Comparison of ENCODE assay signal across 9 cellular contexts in the genomic region with DNA sequence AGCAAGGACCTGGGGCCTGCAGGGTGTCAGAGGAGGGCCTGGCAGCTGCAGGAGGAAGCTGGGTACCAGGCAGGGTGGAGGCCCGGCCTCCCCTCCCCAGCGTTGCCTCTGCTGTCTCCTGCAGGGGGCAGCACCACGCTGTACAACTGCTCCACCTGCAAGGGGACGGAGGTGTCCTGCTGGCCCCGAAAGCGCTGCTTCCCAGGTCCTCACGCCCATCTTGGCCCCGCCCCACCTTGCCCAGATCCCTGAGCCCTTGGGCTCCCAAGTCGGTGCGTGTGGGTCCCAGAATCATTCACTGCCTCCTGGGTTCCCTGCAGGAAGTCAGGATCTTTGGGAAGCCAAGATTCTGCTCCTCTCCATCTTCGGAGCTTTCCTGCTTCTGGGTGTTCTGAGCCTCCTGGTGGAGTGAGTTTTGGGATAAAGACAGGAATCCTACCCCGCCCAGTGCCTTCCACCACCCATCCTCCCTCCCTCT. TPM values are rescaled to one million over a fixed set of nuclear protein-coding genes. Genes with fewer than 3 reads are reported as not detected.
DNase-seq lines count a peak whose midpoint lies in the region; ATAC-seq and TF ChIP-seq lines count a peak whose summit lies in the region.
"Had no signal": no experiment of that assay in that cellular context is flagged by ENCODE, and none has a peak within 500 bp of the region (broad histone marks: within the 10 kb centered on the region; RNA-seq: fewer than 3 reads in every experiment).

No MANE protein-coding gene starts in this region.

- peaks cover 17% of the 10 kb centered on the region for H3K4me1 ChIP-seq in CD8-positive, alpha-beta memory T cell (ENCODE audit: insufficient read depth, low read length)
- H3K4me1 ChIP-seq in PC-3 (ENCODE audit: insufficient read depth, low read length) (peaks cover 24% of the 10 kb centered on the region; the same call in 1 of the 2 replicates), fibroblast of lung (ENCODE audit: control insufficient read depth, extremely low read depth, insufficient read depth, low read length) (peaks cover 15% of the 10 kb centered on the region)

- ATAC-seq in HG02885 (IDR thresholded peaks at IDR 0.05; ENCODE audit: poor library complexity, unreplicated experiment) (peak; percentile 38), PC-3 (peak; percentile 35), HG02981 (IDR thresholded peaks at IDR 0.05; ENCODE audit: unreplicated experiment) (no peak)
- ATAC-seq in naive thymus-derived CD8-positive, alpha-beta T cell: peak; percentile 57 to 76
- ATAC-seq in stimulated activated effector memory CD8-positive, alpha-beta T cell treated with anti-CD3 and anti-CD28 coated beads, Interleukin-12 subunit alpha, Interleukin-12 subunit beta, amount 100 ng/mL, for 72 hours: peak; percentile 67

- H3K36me3 Mint-ChIP-seq in CD8-positive, alpha-beta memory T cell: peaks cover 0 to 5% (median 0%) of the 10 kb centered on the region in 3 donors
- peaks cover 0 to 7% (median 0%) of the 10 kb centered on the region in 3 donors for H3K36me3 Mint-ChIP-seq in naive thymus-derived CD8-positive, alpha-beta T cell
- peaks cover 42% of the 10 kb centered on the region for H3K36me3 Mint-ChIP-seq in stimulated activated effector memory CD8-positive, alpha-beta T cell treated with anti-CD3 and anti-CD28 coated beads, Interleukin-12 subunit alpha, Interleukin-12 subunit beta, amount 100 ng/mL, for 72 hours

- H3K4me2 ChIP-seq in PC-3 (ENCODE audit: low read length) (peak overlapping the region; percentile 47; the same call in 1 of the 2 replicates), fibroblast of lung (ENCODE audit: extremely low read depth, insufficient read depth, low read length) (no peak overlapping the region)

- DNase-seq in CD8-positive, alpha-beta memory T cell: peak; percentile 75 to 87 (median 77)
- DNase-seq in PC-3: peak; percentile 83
- DNase-seq in activated T-cell treated with anti-CD3 and anti-CD28 coated beads, Interleukin-2, amount 50 U/mL, for 1 hour: peak; percentile 86
- peak; percentile 52 to 63 for DNase-seq in fibroblast of lung (ENCODE audit: low read depth in 2 of 2)
- DNase-seq in naive thymus-derived CD8-positive, alpha-beta T cell: peak; percentile 68 to 90 (median 82)
- DNase-seq in stimulated activated effector memory CD8-positive, alpha-beta T cell treated with anti-CD3 and anti-CD28 coated beads, Interleukin-12 subunit alpha, Interleukin-12 subunit beta, amount 100 ng/mL, for 72 hours (ENCODE audit: low spot score in 2 of 2): peak; percentile 86 to 93

- H3K79me2 ChIP-seq in PC-3 (ENCODE audit: low read length) (peaks cover 29% of the 10 kb centered on the region), fibroblast of lung (ENCODE audit: control insufficient read depth, insufficient read depth, low read length) (peaks cover 15% of the 10 kb centered on the region)

- H2AFZ ChIP-seq in PC-3 (ENCODE audit: low read length): 0 out of 2 replicates have a peak overlapping the region, but pooled peaks have one; percentile 53
- no peak overlapping the region for H2AFZ ChIP-seq in fibroblast of lung (ENCODE audit: low read length)

- no TSS peak for BruUV-seq in PC-3 (replicated peaks; lab: Mats Ljungman, UMichigan)

- peaks cover 3% of the 10 kb centered on the region for H3F3A ChIP-seq in PC-3 (ENCODE audit: low read length, unreplicated experiment)

- POLR2A ChIA-PET in CD8-positive, alpha-beta memory T cell (lab: Charles Lee): interaction anchor here (0.8 to 2.3 kb wide), 5 partner anchors 19 to 331 kb away, joined by 3 to 8 read pairs (median 4); partner anchors contain the start of genes SENP3 and TP53
- POLR2A ChIA-PET in PC-3 (lab: Charles Lee; ENCODE audit: unreplicated experiment): no interaction called here
- POLR2A ChIA-PET in naive thymus-derived CD8-positive, alpha-beta T cell (lab: Charles Lee): interaction anchor here (0.6 to 5.1 kb wide), 17 partner anchors 19 to 233 kb away, joined by 3 to 65 read pairs (median 6); partner anchors contain the start of genes ACAP1, FGF11, GPS2 and PLSCR3

- peaks cover 21 to 38% (median 22%) of the 10 kb centered on the region in 3 donors for H3K4me1 Mint-ChIP-seq in CD8-positive, alpha-beta memory T cell
- H3K4me1 Mint-ChIP-seq in naive thymus-derived CD8-positive, alpha-beta T cell: peaks cover 13 to 42% (median 34%) of the 10 kb centered on the region in 4 donors
- H3K4me1 Mint-ChIP-seq in stimulated activated effector memory CD8-positive, alpha-beta T cell treated with anti-CD3 and anti-CD28 coated beads, Interleukin-12 subunit alpha, Interleukin-12 subunit beta, amount 100 ng/mL, for 72 hours: peaks cover 41% of the 10 kb centered on the region

- no peak overlapping the region for H3K9ac ChIP-seq in PC-3 (ENCODE audit: low read length)
- no peak overlapping the region for H3K9ac ChIP-seq in fibroblast of lung (ENCODE audit: insufficient read depth, low read length)

- H3K4me3 ChIP-seq in CD8-positive, alpha-beta memory T cell (ENCODE audit: low read length): no peak overlapping the region
- H3K4me3 ChIP-seq in PC-3 (ENCODE audit: low read length) (no peak overlapping the region), fibroblast of lung (replicated peaks in 1 of 4; ENCODE audit: control extremely low read depth in 1 of 4, insufficient read depth in 1 of 4, low read depth in 3 of 4, low read length in 4 of 4) (peak overlapping the region in 1 of 4 experiments; percentile 25)

- H3K27ac Mint-ChIP-seq in CD8-positive, alpha-beta memory T cell: peak overlapping the region in 4 of 8 donors; percentile 12 to 51 (median 24)
- peak overlapping the region in 5 of 10 donors; percentile 29 to 78 (median 64) for H3K27ac Mint-ChIP-seq in naive thymus-derived CD8-positive, alpha-beta T cell
- H3K27ac Mint-ChIP-seq in stimulated activated effector memory CD8-positive, alpha-beta T cell treated with anti-CD3 and anti-CD28 coated beads, Interleukin-12 subunit alpha, Interleukin-12 subunit beta, amount 100 ng/mL, for 72 hours: peak overlapping the region; percentile 75

- H3K9me3 ChIP-seq in CD8-positive, alpha-beta memory T cell (ENCODE audit: low read length): no peaks in the 10 kb centered on the region
- no peaks in the 10 kb centered on the region for H3K9me3 ChIP-seq in PC-3 (ENCODE audit: low read length)
- H3K9me3 ChIP-seq in fibroblast of lung (ENCODE audit: control insufficient read depth, insufficient read depth, low read depth, low read length): no peaks in the 10 kb centered on the region

- CTCF ChIA-PET in CD8-positive, alpha-beta memory T cell (lab: Charles Lee): interaction anchor here (0.6 to 5.5 kb wide), 44 partner anchors 11 to 331 kb away, joined by 3 to 78 read pairs (median 5); partner anchors contain the start of genes ACAP1, GABARAP, MPDU1 and NEURL4
- CTCF ChIA-PET in PC-3 (lab: Charles Lee): interaction anchor here (0.6 to 1.0 kb wide), 4 partner anchors 48 to 366 kb away, joined by 3 to 6 read pairs (median 3); partner anchors contain the start of gene TMEM256

- H3K4me3 Mint-ChIP-seq in CD8-positive, alpha-beta memory T cell: peak overlapping the region in 1 of 7 donors; percentile 51
- H3K4me3 Mint-ChIP-seq in naive thymus-derived CD8-positive, alpha-beta T cell: no peak overlapping the region
- H3K4me3 Mint-ChIP-seq in stimulated activated effector memory CD8-positive, alpha-beta T cell treated with anti-CD3 and anti-CD28 coated beads, Interleukin-12 subunit alpha, Interleukin-12 subunit beta, amount 100 ng/mL, for 72 hours: peak overlapping the region; percentile 7

- H3K9me2 ChIP-seq in PC-3 (replicated peaks; ENCODE audit: low read length): no peaks in the 10 kb centered on the region

- no peaks in the 10 kb centered on the region for H3K9me3 Mint-ChIP-seq in CD8-positive, alpha-beta memory T cell
- no peaks in the 10 kb centered on the region for H3K9me3 Mint-ChIP-seq in naive thymus-derived CD8-positive, alpha-beta T cell
- H3K9me3 Mint-ChIP-seq in stimulated activated effector memory CD8-positive, alpha-beta T cell treated with anti-CD3 and anti-CD28 coated beads, Interleukin-12 subunit alpha, Interleukin-12 subunit beta, amount 100 ng/mL, for 72 hours: no peaks in the 10 kb centered on the region

- H3K36me3 ChIP-seq in CD8-positive, alpha-beta memory T cell (ENCODE audit: insufficient read depth, low read length): no peaks in the 10 kb centered on the region
- H3K36me3 ChIP-seq in PC-3 (ENCODE audit: low read depth, low read length): no peaks in the 10 kb centered on the region
- H3K36me3 ChIP-seq in fibroblast of lung (ENCODE audit: control insufficient read depth, insufficient read depth, low read length): no peaks in the 10 kb centered on the region

- peaks cover 0 to 1% of the 10 kb centered on the region in 2 donors for H3K27me3 Mint-ChIP-seq in CD8-positive, alpha-beta memory T cell
- H3K27me3 Mint-ChIP-seq in naive thymus-derived CD8-positive, alpha-beta T cell: no peaks in the 10 kb centered on the region

- no peak overlapping the region for H3K27ac ChIP-seq in CD8-positive, alpha-beta memory T cell (ENCODE audit: low read depth, low read length)
- H3K27ac ChIP-seq in PC-3 (ENCODE audit: low read length): no peak overlapping the region
- H3K27ac ChIP-seq in fibroblast of lung (ENCODE audit: insufficient read depth, low read length): no peak overlapping the region

- TF ChIP-seq CTCF in PC-3 (conservative IDR thresholded peaks at IDR 0.05; ENCODE audit: low read depth, low read length) (peak; percentile 80), fibroblast of lung (conservative IDR thresholded peaks at IDR 0.05 in 1 of 2, IDR thresholded peaks at IDR 0.05 in 1 of 2; ENCODE audit: low read depth in 1 of 2, low read length in 2 of 2) (peak; percentile 62 to 73)

- H4K20me1 ChIP-seq in PC-3 (ENCODE audit: low read length) (no peaks in the 10 kb centered on the region), fibroblast of lung (ENCODE audit: control insufficient read depth, extremely low read depth, insufficient read depth, low read length) (no peaks in the 10 kb centered on the region)

- intact Hi-C loops in PC-3 (cut with micrococcal nuclease): no loop called here

- no peaks in the 10 kb centered on the region for H3K27me3 ChIP-seq in CD8-positive, alpha-beta memory T cell (ENCODE audit: insufficient read depth, low read length, poor library complexity, severe bottlenecking)
- H3K27me3 ChIP-seq in PC-3 (ENCODE audit: low read length) (no peaks in the 10 kb centered on the region), fibroblast of lung (ENCODE audit: control insufficient read depth, insufficient read depth, low read length) (no peaks in the 10 kb centered on the region)

RNA-seq across cellular contexts. Expression of gene TMEM95, which starts 1.2 kb away (rescaled TPM):
- total RNA-seq in CD8-positive, alpha-beta memory T cell: not detected
- not detected for polyA plus RNA-seq in CD8-positive, alpha-beta memory T cell
- total RNA-seq in PC-3 (2014; rRNA removed) (not detected in 2 replicates), fibroblast of lung (not detected in 2 replicates)
- not detected in 2 replicates for polyA plus RNA-seq in fibroblast of lung
- not detected in 2 replicates for polyA plus RNA-seq in fibroblast of lung (2012)
- not detected in 2 replicates for polyA minus RNA-seq in fibroblast of lung (ENCODE audit: low replicate concordance)
- not detected for total RNA-seq in naive thymus-derived CD8-positive, alpha-beta T cell
- not detected for polyA plus RNA-seq in naive thymus-derived CD8-positive, alpha-beta T cell
- total RNA-seq: T-helper 2 cell treated with Interferon-gamma antibody and Interleukin-4, amounts not matched to agents 100 ng/mL and 5 ng/mL, for 36 hours had no signal

RNA-seq across cellular contexts. Expression of gene KCTD11, which starts 4.1 kb away (rescaled TPM):
- total RNA-seq in CD8-positive, alpha-beta memory T cell: 1 to 10 TPM; 4.6 to 5.1 TPM
- polyA plus RNA-seq in CD8-positive, alpha-beta memory T cell: 1.9 TPM
- total RNA-seq in PC-3 (2014; rRNA removed) (7.0 and 7.6 TPM in 2 replicates), fibroblast of lung (8.8 and 9.0 TPM in 2 replicates)
- polyA plus RNA-seq in fibroblast of lung: 8.4 and 11.9 TPM in 2 replicates
- 12.4 and 16.5 TPM in 2 replicates for polyA plus RNA-seq in fibroblast of lung (2012)
- 14.4 and 26.7 TPM in 2 replicates for polyA minus RNA-seq in fibroblast of lung (ENCODE audit: low replicate concordance)
- total RNA-seq in naive thymus-derived CD8-positive, alpha-beta T cell: 1 to 10 TPM; 4.6 to 5.0 TPM
- polyA plus RNA-seq in naive thymus-derived CD8-positive, alpha-beta T cell: 1 to 10 TPM; 1.2 to 1.6 (median 1.3) TPM

RNA-seq across cellular contexts. Expression of gene ACAP1, which starts 19.8 kb away (rescaled TPM):
- total RNA-seq in CD8-positive, alpha-beta memory T cell: 100 to 1,000 TPM; 216 to 225 TPM
- polyA plus RNA-seq in CD8-positive, alpha-beta memory T cell: 274 TPM
- total RNA-seq in PC-3 (2014; rRNA removed) (not detected in 2 replicates), fibroblast of lung (2.1 and 3.9 TPM in 2 replicates)
- polyA plus RNA-seq in fibroblast of lung: 0.06 and 0.40 TPM in 2 replicates
- 3.7 and 4.6 TPM in 2 replicates for polyA plus RNA-seq in fibroblast of lung (2012)
- polyA minus RNA-seq in fibroblast of lung (ENCODE audit: low replicate concordance): 4.8 TPM in 1 of 2 replicates, not detected in the other
- 100 to 1,000 TPM; 450 to 466 TPM for total RNA-seq in naive thymus-derived CD8-positive, alpha-beta T cell
- 100 to 1,000 TPM; 246 to 295 (median 283) TPM for polyA plus RNA-seq in naive thymus-derived CD8-positive, alpha-beta T cell

RNA-seq across cellular contexts. Expression of gene TNK1, which starts 24.8 kb away (rescaled TPM):
- total RNA-seq in CD8-positive, alpha-beta memory T cell: 1 to 10 TPM; 4.4 to 5.8 TPM
- polyA plus RNA-seq in CD8-positive, alpha-beta memory T cell: 3.1 TPM
- total RNA-seq in PC-3 (2014; rRNA removed): 10.8 and 13.5 TPM in 2 replicates
- total RNA-seq in fibroblast of lung: 0.66 and 1.0 TPM in 2 replicates
- polyA plus RNA-seq in fibroblast of lung: 0.15 and 0.20 TPM in 2 replicates
- 0.13 and 0.29 TPM in 2 replicates for polyA plus RNA-seq in fibroblast of lung (2012)
- 0.24 and 0.48 TPM in 2 replicates for polyA minus RNA-seq in fibroblast of lung (ENCODE audit: low replicate concordance)
- 10 to 100 TPM; 20.8 to 23.1 TPM for total RNA-seq in naive thymus-derived CD8-positive, alpha-beta T cell
- 1 to 10 TPM; 5.8 to 8.5 (median 7.6) TPM for polyA plus RNA-seq in naive thymus-derived CD8-positive, alpha-beta T cell

RNA-seq across cellular contexts. Expression of gene NEURL4, which starts 27.0 kb away (rescaled TPM):
- 10 to 100 TPM; 60.1 to 60.7 TPM for total RNA-seq in CD8-positive, alpha-beta memory T cell
- polyA plus RNA-seq in CD8-positive, alpha-beta memory T cell: 2.7 TPM
- 21.4 and 27.7 TPM in 2 replicates for total RNA-seq in PC-3 (2014; rRNA removed)
- 18.2 and 20.1 TPM in 2 replicates for total RNA-seq in fibroblast of lung
- 6.0 and 8.3 TPM in 2 replicates for polyA plus RNA-seq in fibroblast of lung
- polyA plus RNA-seq in fibroblast of lung (2012): 9.6 and 10.8 TPM in 2 replicates
- 34.3 and 36.6 TPM in 2 replicates for polyA minus RNA-seq in fibroblast of lung (ENCODE audit: low replicate concordance)
- 10 to 100 TPM; 74.7 to 82.7 TPM for total RNA-seq in naive thymus-derived CD8-positive, alpha-beta T cell
- 1 to 10 TPM in 2 of 3 donors, under 1 TPM in 1; 0.90 to 2.7 (median 1.1) TPM for polyA plus RNA-seq in naive thymus-derived CD8-positive, alpha-beta T cell

Comparison
In these comparisons a context has a peak if more than half of its experiments do, and no peak if none do; other contexts are left out.
1. RNA of gene ACAP1, which starts 19.8 kb away (total RNA-seq): 450 to 466 TPM in naive thymus-derived CD8-positive, alpha-beta T cell and 216 to 225 TPM in CD8-positive, alpha-beta memory T cell; 2.1 to 3.9 TPM in fibroblast of lung and not detected in PC-3; every median in the first group is over 10 times any median in the second.
2. Peak in every context shown above with its lines, with median percentiles within 50 percentile points of each other: DNase-seq.